8 cellular contexts compared by ENCODE assay signal in the genomic region with DNA sequence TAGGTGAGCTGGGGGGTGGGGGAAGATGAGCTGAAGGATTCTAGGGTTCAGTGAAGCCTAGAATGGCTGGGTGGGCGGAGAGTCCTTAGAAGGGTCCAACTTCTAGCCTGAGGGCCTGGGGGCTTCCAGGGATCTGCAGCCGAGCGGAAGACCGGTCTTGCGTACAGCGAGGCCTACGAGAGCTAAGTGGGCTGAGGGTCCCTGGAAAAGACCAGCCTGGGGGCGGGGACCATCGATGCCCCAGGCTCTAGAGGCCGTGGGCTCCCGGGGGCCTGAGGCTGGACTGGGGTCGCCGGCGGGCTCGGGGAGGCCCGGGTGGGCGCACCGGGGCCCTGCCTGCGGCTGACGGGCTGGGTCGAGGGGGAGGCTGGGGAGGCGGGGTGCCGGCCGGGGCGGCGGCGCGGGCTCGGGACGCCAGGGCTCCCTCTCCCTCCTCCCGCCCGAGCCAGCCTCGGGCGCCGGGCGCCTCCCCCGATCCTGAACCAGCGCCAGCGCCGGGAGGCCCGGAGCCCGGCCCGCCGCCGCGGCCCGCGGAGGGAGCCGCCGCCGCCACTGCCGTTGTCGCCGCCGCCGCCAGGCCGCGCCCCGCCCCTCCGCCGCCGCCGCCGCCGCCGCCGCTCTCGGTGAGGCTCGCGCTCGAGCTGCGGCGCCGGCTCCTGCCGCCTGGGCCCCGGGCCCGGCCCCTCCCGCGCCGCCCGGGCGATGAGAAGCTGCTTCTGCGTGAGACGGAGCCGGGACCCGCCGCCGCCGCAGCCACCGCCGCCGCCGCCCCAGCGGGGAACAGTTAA. TPM values are rescaled to one million over a fixed set of nuclear protein-coding genes. Genes with fewer than 3 reads are reported as not detected.
DNase-seq lines count a peak whose midpoint lies in the region; ATAC-seq, FAIRE-seq and TF ChIP-seq lines count a peak whose summit lies in the region.

A gene with protein sequence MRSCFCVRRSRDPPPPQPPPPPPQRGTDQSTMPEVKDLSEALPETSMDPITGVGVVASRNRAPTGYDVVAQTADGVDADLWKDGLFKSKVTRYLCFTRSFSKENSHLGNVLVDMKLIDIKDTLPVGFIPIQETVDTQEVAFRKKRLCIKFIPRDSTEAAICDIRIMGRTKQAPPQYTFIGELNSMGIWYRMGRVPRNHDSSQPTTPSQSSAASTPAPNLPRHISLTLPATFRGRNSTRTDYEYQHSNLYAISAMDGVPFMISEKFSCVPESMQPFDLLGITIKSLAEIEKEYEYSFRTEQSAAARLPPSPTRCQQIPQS (plus strand): TSS at position 602 of the 788 bp plus-strand sequence. CDS start 101 bp downstream, at position 703.

- no peak for ATAC-seq in GM21447 (IDR thresholded peaks at IDR 0.05; ENCODE audit: unreplicated experiment)

- H3K27ac ChIP-seq in endothelial cell of umbilical vein (ENCODE audit: insufficient read depth, low read depth, low read length), result peak within 1 kb of the TSS; percentile 41
- no peak within 1 kb of the TSS for H3K27ac ChIP-seq in Karpas-422 (ENCODE audit: low read length)

- intact Hi-C loops in endothelial cell of umbilical vein (cut with micrococcal nuclease), result loop anchor here (1.0 kb wide), 1 partner anchor 9 kb away; no protein-coding TSS in a partner anchor

- H3K4me1 ChIP-seq in endothelial cell of umbilical vein (ENCODE audit: control insufficient read depth, extremely low read depth, insufficient read depth, low read length) (peaks cover 4% of the 10 kb centered on the region), Karpas-422 (ENCODE audit: low read length) (peaks cover 3% of the 10 kb centered on the region; the same call in 1 of the 2 replicates)

- FAIRE-seq in endothelial cell of umbilical vein (lab: Jason Lieb, UNC), result no peak

- no peaks in the 10 kb centered on the region for H4K20me1 ChIP-seq in endothelial cell of umbilical vein (replicated peaks; ENCODE audit: control insufficient read depth, extremely low read depth, insufficient read depth, low read length)
- no peaks in the 10 kb centered on the region for H4K20me1 ChIP-seq in Karpas-422 (ENCODE audit: insufficient read depth, low read depth, low read length)

- H3K9me3 ChIP-seq in endothelial cell of umbilical vein (replicated peaks; ENCODE audit: control insufficient read depth, insufficient read depth, low read length) (no peaks in the 10 kb centered on the region), Karpas-422 (ENCODE audit: low read length) (no peaks in the 10 kb centered on the region)

- H3K27me3 ChIP-seq in endothelial cell of umbilical vein (ENCODE audit: control insufficient read depth in 2 of 2, insufficient read depth in 2 of 2, low read length in 2 of 2), result no peaks in the 10 kb centered on the region
- H3K27me3 ChIP-seq in Karpas-422 (ENCODE audit: low read length), result no peaks in the 10 kb centered on the region; the same call in 1 of the 2 replicates

- TF ChIP-seq CTCF in LNCaP clone FGC (IDR thresholded peaks at IDR 0.05; ENCODE audit: control insufficient read depth, extremely low read depth, insufficient read depth), result no peak
- no peak for TF ChIP-seq CTCF in endothelial cell of umbilical vein (IDR thresholded peaks at IDR 0.05; ENCODE audit: extremely low read depth in 1 of 2, insufficient read depth in 1 of 2, low read depth in 1 of 2, low read length in 2 of 2)

- DNase-seq in COR-L47 (lab: John Stamatoyannopoulos, UW), result peak; percentile 27
- no peak for DNase-seq in LNCaP clone FGC (ENCODE audit: low read depth)
- DNase-seq in activated CD8-positive, alpha-beta memory T cell treated with anti-CD3 and anti-CD28 coated beads, Interleukin-2, amount 50 U/mL, for 4 hours, result peak; percentile 61
- DNase-seq in endothelial cell of umbilical vein (ENCODE audit: low read depth, low spot score), result peak; percentile 37
- DNase-seq in mucosa of gallbladder (ENCODE audit: low spot score), result no peak
- DNase-seq in stimulated activated naive CD4-positive, alpha-beta T cell treated with Interleukin-2 at 50 U/mL for 16 hours (lab: John Stamatoyannopoulos, UW), result peak; percentile 46
- no peak for DNase-seq in Karpas-422

- no peaks in the 10 kb centered on the region for H3K9me2 ChIP-seq in Karpas-422 (replicated peaks; ENCODE audit: insufficient read depth, low read length)

- H3K9ac ChIP-seq in endothelial cell of umbilical vein (replicated peaks; ENCODE audit: extremely low read depth, insufficient read depth, low read length), result peak within 1 kb of the TSS; percentile 62
- no peak within 1 kb of the TSS for H3K9ac ChIP-seq in Karpas-422 (ENCODE audit: low read length)

- H3K79me2 ChIP-seq in endothelial cell of umbilical vein (ENCODE audit: control insufficient read depth, insufficient read depth, low read length), result no peaks in the 10 kb centered on the region
- H3K79me2 ChIP-seq in Karpas-422 (ENCODE audit: low read length), result no peaks in the 10 kb centered on the region

- POLR2A ChIA-PET in endothelial cell of umbilical vein (lab: Charles Lee), result no interaction called here

- no TSS peak for BruUV-seq in endothelial cell of umbilical vein (replicated peaks; lab: Mats Ljungman, UMichigan)

- dilution Hi-C loops in endothelial cell of umbilical vein (cut with MboI; ENCODE audit: extremely low pct_ligation_motif_present, low sequenced_read_pairs), result no loop called here

- H3K36me3 ChIP-seq in endothelial cell of umbilical vein (ENCODE audit: control insufficient read depth in 2 of 2, extremely low read depth in 1 of 2, insufficient read depth in 2 of 2, low read length in 2 of 2), result no peaks in the 10 kb centered on the region
- H3K36me3 ChIP-seq in Karpas-422 (ENCODE audit: insufficient read depth, low read length), result no peaks in the 10 kb centered on the region

- no peak for TF ChIP-seq POLR2A in endothelial cell of umbilical vein (IDR thresholded peaks at IDR 0.05; ENCODE audit: low read depth, low read length)

- CTCF ChIA-PET in endothelial cell of umbilical vein (lab: Charles Lee), result interaction anchor here (0.6 to 4.6 kb wide), 11 partner anchors 10 to 918 kb away, joined by 3 to 39 read pairs (median 6); no protein-coding TSS in a partner anchor

- H3K4me2 ChIP-seq in endothelial cell of umbilical vein (ENCODE audit: insufficient read depth, low read length) (peak within 1 kb of the TSS; percentile 41), Karpas-422 (ENCODE audit: low read depth, low read length, poor library complexity, severe bottlenecking) (no peak within 1 kb of the TSS)

- H3K9me1 ChIP-seq in endothelial cell of umbilical vein (replicated peaks; ENCODE audit: control insufficient read depth, extremely low read depth, insufficient read depth, low read length), result no peaks in the 10 kb centered on the region

- peak within 1 kb of the TSS; percentile 68 for H2AFZ ChIP-seq in endothelial cell of umbilical vein (ENCODE audit: low read depth, low read length)
- no peak within 1 kb of the TSS for H2AFZ ChIP-seq in Karpas-422 (ENCODE audit: low read length)

- H3K4me3 ChIP-seq in LNCaP clone FGC (ENCODE audit: low read depth, low read length) (peak within 1 kb of the TSS; percentile 65), endothelial cell of umbilical vein (replicated peaks in 1 of 3; ENCODE audit: insufficient read depth in 1 of 3, low read depth in 1 of 3, low read length in 3 of 3) (peak within 1 kb of the TSS in 2 of 3 experiments; percentile 41 to 53), Karpas-422 (ENCODE audit: low read length) (no peak within 1 kb of the TSS)

TF ChIP-seq in endothelial cell of umbilical vein, 7 proteins besides CTCF, POLR2A, EP300 and RAD21:
- TF ChIP-seq GATA2 (IDR thresholded peaks at IDR 0.05; ENCODE audit: insufficient read depth, insufficient read length, low read depth, low read length) (no peak), MYC (IDR thresholded peaks at IDR 0.05; ENCODE audit: low read depth, low read length) (no peak), POLR2AphosphoS5 (IDR thresholded peaks at IDR 0.05; ENCODE audit: insufficient read depth, low read depth, low read length) (no peak), JUN (IDR thresholded peaks at IDR 0.05; ENCODE audit: borderline replicate concordance, insufficient read depth, insufficient read length, low read depth) (no peak), FOS (IDR thresholded peaks at IDR 0.05; ENCODE audit: borderline replicate concordance, insufficient read depth, low read length) (no peak), EZH2 (IDR thresholded peaks at IDR 0.05; ENCODE audit: borderline replicate concordance, low read depth, low read length, severe bottlenecking) (no peak)
- TF ChIP-seq, protein P1, sequence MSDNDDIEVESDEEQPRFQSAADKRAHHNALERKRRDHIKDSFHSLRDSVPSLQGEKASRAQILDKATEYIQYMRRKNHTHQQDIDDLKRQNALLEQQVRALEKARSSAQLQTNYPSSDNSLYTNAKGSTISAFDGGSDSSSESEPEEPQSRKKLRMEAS (IDR thresholded peaks at IDR 0.05; ENCODE audit: insufficient read depth, insufficient read length), result no peak
TF ChIP-seq in endothelial cell of umbilical vein: peak in this region for 0.

RNA-seq across cellular contexts. Expression of the gene that starts here (rescaled TPM):
- total RNA-seq in endothelial cell of umbilical vein (13.2 and 17.3 TPM in 2 replicates), mucosa of gallbladder (13.3 TPM)
- polyA plus RNA-seq in endothelial cell of umbilical vein, result 6.2 and 6.6 TPM in 2 replicates
- polyA plus RNA-seq in endothelial cell of umbilical vein (2011; cell fraction: cytosol; rRNA removed), result 7.3 and 10.1 TPM in 2 replicates
- polyA plus RNA-seq in endothelial cell of umbilical vein (2011; cell fraction: nucleus; rRNA removed), result 13.7 and 15.4 TPM in 2 replicates
- 6.0 and 6.3 TPM in 2 replicates for polyA plus RNA-seq in endothelial cell of umbilical vein (2012)
- 17.3 and 21.0 TPM in 2 replicates for polyA minus RNA-seq in endothelial cell of umbilical vein
- polyA minus RNA-seq in endothelial cell of umbilical vein (2011; cell fraction: cytosol; rRNA and poly(A)+ RNA removed), result 1.2 TPM
- 27.6 and 31.3 TPM in 2 replicates for polyA minus RNA-seq in endothelial cell of umbilical vein (2011; cell fraction: nucleus; rRNA and poly(A)+ RNA removed)
- total RNA-seq in Karpas-422 (2014; rRNA removed; shearing (Covaris generic); ENCODE audit: low replicate concordance), result 0.25 TPM in 1 of 2 replicates, not detected in the other

Comparison
In these comparisons a context has a peak if more than half of its experiments do, and no peak if none do; other contexts are left out.
1. RNA of the gene that starts here (total RNA-seq): 13.2 to 17.3 TPM in endothelial cell of umbilical vein and 13.3 TPM in mucosa of gallbladder (single experiment); 0.25 TPM in Karpas-422; every median in the first group is over 10 times any median in the second.
2. DNase-seq: peak in COR-L47 (single experiment), activated CD8-positive, alpha-beta memory T cell treated with anti-CD3 and anti-CD28 coated beads, Interleukin-2, amount 50 U/mL, for 4 hours (single experiment), endothelial cell of umbilical vein (single experiment) and stimulated activated naive CD4-positive, alpha-beta T cell treated with Interleukin-2 at 50 U/mL for 16 hours (single experiment); none in LNCaP clone FGC (single experiment), mucosa of gallbladder (single experiment) and Karpas-422 (single experiment).